15 cellular contexts compared by ENCODE assay signal in genomic region chr7:97844036-97844435, GRCh38. TPM values are rescaled to one million over a fixed set of nuclear protein-coding genes. Genes with fewer than 3 reads are reported as not detected.
A peak's percentile ranks its signal among the peaks of the same experiment; 100 is the strongest.
DNase-seq lines count a peak whose midpoint lies in the region; TF ChIP-seq lines count a peak whose summit lies in the region.
"Had no signal": no experiment of that assay in that cellular context is flagged by ENCODE, and none has a peak within 500 bp of the region (broad histone marks: within the 10 kb centered on the region; RNA-seq: fewer than 3 reads in every experiment).

No MANE protein-coding gene starts in this region.

- DNase-seq in NCI-H524 (lab: John Stamatoyannopoulos, UW) (peak; percentile 28 to 36), NCI-H524 treated with DMSO at 0.1 percent for 48 hours (lab: John Stamatoyannopoulos, UW) (no peak), mesothelial cell of epicardium (ENCODE audit: low spot score in 2 of 2, unreplicated experiment in 2 of 2) (no peak)
- no peak for DNase-seq in T-helper 2 cell treated with Interferon-gamma antibody and Interleukin-4, amounts not matched to agents 5 μg/mL and 100 μg/mL, for 36 hours (ENCODE audit: low spot score)
- no peak for DNase-seq in activated CD4-positive, alpha-beta memory T cell treated with anti-CD3 and anti-CD28 coated beads, Interleukin-2, amount 10 ng/mL, durations not matched to agents 7 days and 5 days
- DNase-seq: activated CD4-positive, alpha-beta T cell treated with anti-CD3 and anti-CD28 coated beads for 36 hours; activated naive CD8-positive, alpha-beta T cell treated with anti-CD3 and anti-CD28 coated beads, Interleukin-2, amount 10 ng/mL, durations not matched to agents 7 days and 5 days; Calu3; ovary; stimulated activated naive CD8-positive, alpha-beta T cell treated with anti-CD3 and anti-CD28 coated beads, Interleukin-15, amount 100 ng/mL, for 72 hours; T-helper 17 cell had no signal

- H3K79me2 ChIP-seq in neural cell (replicated peaks; ENCODE audit: insufficient read depth, low read length), result no peaks in the 10 kb centered on the region

- H4K20me1 ChIP-seq in neural cell (ENCODE audit: insufficient read depth), result no peaks in the 10 kb centered on the region

- no peak for TF ChIP-seq EP300 in neural cell (conservative IDR thresholded peaks at IDR 0.05; ENCODE audit: poor library complexity, severe bottlenecking)

- H3F3A ChIP-seq in neural cell (ENCODE audit: insufficient read depth, low read length, poor library complexity, severe bottlenecking), result no peaks in the 10 kb centered on the region

- no peaks in the 10 kb centered on the region for H3K36me3 Mint-ChIP-seq in T-helper 2 cell treated with Interferon-gamma antibody and Interleukin-4, amounts not matched to agents 5 μg/mL and 100 μg/mL, for 36 hours (ENCODE audit: low read depth)
- H3K36me3 Mint-ChIP-seq in mesothelial cell of epicardium, result no peaks in the 10 kb centered on the region
- H3K36me3 Mint-ChIP-seq in activated CD4-positive, alpha-beta memory T cell treated with anti-CD3 and anti-CD28 coated beads, Interleukin-2, amount 10 ng/mL, durations not matched to agents 7 days and 5 days (ENCODE audit: low read depth), result no peaks in the 10 kb centered on the region
- H3K36me3 Mint-ChIP-seq: activated naive CD8-positive, alpha-beta T cell treated with anti-CD3 and anti-CD28 coated beads, Interleukin-2, amount 10 ng/mL, durations not matched to agents 7 days and 5 days had no signal

- H3K9me3 ChIP-seq in neural cell (ENCODE audit: low read length), result no peaks in the 10 kb centered on the region
- H3K9me3 ChIP-seq: ovary had no signal

- no peaks in the 10 kb centered on the region for H3K9me3 Mint-ChIP-seq in T-helper 2 cell treated with Interferon-gamma antibody and Interleukin-4, amounts not matched to agents 5 μg/mL and 100 μg/mL, for 36 hours
- no peaks in the 10 kb centered on the region for H3K9me3 Mint-ChIP-seq in mesothelial cell of epicardium
- no peaks in the 10 kb centered on the region for H3K9me3 Mint-ChIP-seq in activated CD4-positive, alpha-beta memory T cell treated with anti-CD3 and anti-CD28 coated beads, Interleukin-2, amount 10 ng/mL, durations not matched to agents 7 days and 5 days
- H3K9me3 Mint-ChIP-seq: activated naive CD8-positive, alpha-beta T cell treated with anti-CD3 and anti-CD28 coated beads, Interleukin-2, amount 10 ng/mL, durations not matched to agents 7 days and 5 days; stimulated activated naive CD8-positive, alpha-beta T cell treated with anti-CD3 and anti-CD28 coated beads, Interleukin-15, amount 100 ng/mL, for 72 hours had no signal

- H3K4me1 Mint-ChIP-seq in T-helper 2 cell treated with Interferon-gamma antibody and Interleukin-4, amounts not matched to agents 5 μg/mL and 100 μg/mL, for 36 hours (ENCODE audit: low read depth), result no peaks in the 10 kb centered on the region
- no peaks in the 10 kb centered on the region for H3K4me1 Mint-ChIP-seq in mesothelial cell of epicardium
- no peaks in the 10 kb centered on the region for H3K4me1 Mint-ChIP-seq in activated CD4-positive, alpha-beta memory T cell treated with anti-CD3 and anti-CD28 coated beads, Interleukin-2, amount 10 ng/mL, durations not matched to agents 7 days and 5 days
- H3K4me1 Mint-ChIP-seq: activated CD4-positive, alpha-beta T cell treated with anti-CD3 and anti-CD28 coated beads for 36 hours; activated naive CD8-positive, alpha-beta T cell treated with anti-CD3 and anti-CD28 coated beads, Interleukin-2, amount 10 ng/mL, durations not matched to agents 7 days and 5 days; stimulated activated naive CD8-positive, alpha-beta T cell treated with anti-CD3 and anti-CD28 coated beads, Interleukin-15, amount 100 ng/mL, for 72 hours had no signal

- CTCF ChIA-PET in activated CD4-positive, alpha-beta memory T cell treated with anti-CD3 and anti-CD28 coated beads, Interleukin-2, amount 10 ng/mL, durations not matched to agents 7 days and 5 days (lab: Charles Lee), result interaction anchor here (0.7 to 2.8 kb wide), 2 partner anchors 8 to 324 kb away, joined by 3 to 21 read pairs; no protein-coding TSS in a partner anchor

- no peak overlapping the region for H2AFZ ChIP-seq in neural cell (ENCODE audit: low read depth, low read length)

- peaks cover 10% of the 10 kb centered on the region for H3K27me3 Mint-ChIP-seq in T-helper 2 cell treated with Interferon-gamma antibody and Interleukin-4, amounts not matched to agents 5 μg/mL and 100 μg/mL, for 36 hours (ENCODE audit: low read depth)
- H3K27me3 Mint-ChIP-seq in mesothelial cell of epicardium (ENCODE audit: low read depth), result peaks cover 33% of the 10 kb centered on the region
- H3K27me3 Mint-ChIP-seq in activated CD4-positive, alpha-beta memory T cell treated with anti-CD3 and anti-CD28 coated beads, Interleukin-2, amount 10 ng/mL, durations not matched to agents 7 days and 5 days, result peaks cover 7% of the 10 kb centered on the region

- POLR2A ChIA-PET in activated CD4-positive, alpha-beta memory T cell treated with anti-CD3 and anti-CD28 coated beads, Interleukin-2, amount 10 ng/mL, durations not matched to agents 7 days and 5 days (lab: Charles Lee), result no interaction called here

- H3K27ac Mint-ChIP-seq in T-helper 2 cell treated with Interferon-gamma antibody and Interleukin-4, amounts not matched to agents 5 μg/mL and 100 μg/mL, for 36 hours, result no peak overlapping the region
- no peak overlapping the region for H3K27ac Mint-ChIP-seq in mesothelial cell of epicardium
- H3K27ac Mint-ChIP-seq in activated CD4-positive, alpha-beta memory T cell treated with anti-CD3 and anti-CD28 coated beads, Interleukin-2, amount 10 ng/mL, durations not matched to agents 7 days and 5 days, result no peak overlapping the region
- H3K27ac Mint-ChIP-seq: activated naive CD8-positive, alpha-beta T cell treated with anti-CD3 and anti-CD28 coated beads, Interleukin-2, amount 10 ng/mL, durations not matched to agents 7 days and 5 days; T-helper 17 cell had no signal

- H3K4me2 ChIP-seq in neural cell (ENCODE audit: low read length), result no peak overlapping the region
- H3K4me2 ChIP-seq: smooth muscle cell had no signal

- peak; percentile 39; the same call in 1 of the 2 replicates for TF ChIP-seq CTCF in LNCAP (IDR thresholded peaks at IDR 0.05)
- TF ChIP-seq CTCF in VCaP (conservative IDR thresholded peaks at IDR 0.05), result peak; percentile 74
- TF ChIP-seq CTCF in neural cell (IDR thresholded peaks at IDR 0.05; ENCODE audit: poor library complexity, severe bottlenecking), result peak; percentile 19
- TF ChIP-seq CTCF in mesothelial cell of epicardium (IDR thresholded peaks at IDR 0.05; ENCODE audit: unreplicated experiment), result no peak

- H3K4me3 ChIP-seq in neural cell (ENCODE audit: low read length), result no peak overlapping the region
- H3K4me3 ChIP-seq: ovary, smooth muscle cell had no signal

- no peaks in the 10 kb centered on the region for H3K36me3 ChIP-seq in neural cell (ENCODE audit: insufficient read depth, low read length)
- H3K36me3 ChIP-seq: ovary had no signal

- no peak for TF ChIP-seq RAD21 in neural cell (conservative IDR thresholded peaks at IDR 0.05)

- H3K27ac ChIP-seq in VCaP (no peak overlapping the region), neural cell (ENCODE audit: low read length) (no peak overlapping the region)
- H3K27ac ChIP-seq: ovary had no signal

- H3K27me3 ChIP-seq in neural cell (ENCODE audit: insufficient read depth, low read depth, low read length), result no peaks in the 10 kb centered on the region
- H3K27me3 ChIP-seq: ovary had no signal

- no peak overlapping the region for H3K4me3 Mint-ChIP-seq in T-helper 2 cell treated with Interferon-gamma antibody and Interleukin-4, amounts not matched to agents 5 μg/mL and 100 μg/mL, for 36 hours
- no peak overlapping the region for H3K4me3 Mint-ChIP-seq in mesothelial cell of epicardium
- H3K4me3 Mint-ChIP-seq in activated CD4-positive, alpha-beta memory T cell treated with anti-CD3 and anti-CD28 coated beads, Interleukin-2, amount 10 ng/mL, durations not matched to agents 7 days and 5 days, result no peak overlapping the region
- H3K4me3 Mint-ChIP-seq: activated CD4-positive, alpha-beta T cell treated with anti-CD3 and anti-CD28 coated beads for 36 hours; activated naive CD8-positive, alpha-beta T cell treated with anti-CD3 and anti-CD28 coated beads, Interleukin-2, amount 10 ng/mL, durations not matched to agents 7 days and 5 days; stimulated activated naive CD8-positive, alpha-beta T cell treated with anti-CD3 and anti-CD28 coated beads, Interleukin-15, amount 100 ng/mL, for 72 hours; T-helper 17 cell had no signal

- H3K9ac ChIP-seq in neural cell (ENCODE audit: low read length), result no peak overlapping the region

- no peaks in the 10 kb centered on the region for H3K9me2 ChIP-seq in neural cell (ENCODE audit: insufficient read depth, low read length)

TF ChIP-seq in neural cell, 6 proteins besides CTCF, POLR2A, EP300 and RAD21:
- TF ChIP-seq SMC3 (conservative IDR thresholded peaks at IDR 0.05; ENCODE audit: poor library complexity), result peak; percentile 32
- no peak for TF ChIP-seq EZH2 (IDR thresholded peaks at IDR 0.05; ENCODE audit: borderline replicate concordance, insufficient read depth, low read length, poor library complexity, severe bottlenecking)

RNA-seq across cellular contexts. Expression of gene ASNS, which starts 28.2 kb away (rescaled TPM):
- polyA plus RNA-seq in neural cell, result 176 and 198 TPM in 2 replicates
- 65.0 and 86.5 TPM in 2 replicates for polyA minus RNA-seq in neural cell
- total RNA-seq in mesothelial cell of epicardium, result 26.1 to 27.5 TPM (median 26.8 TPM) in 3 replicates
- 10 to 100 TPM; 86.7 to 95.5 TPM for total RNA-seq in activated CD4-positive, alpha-beta memory T cell treated with anti-CD3 and anti-CD28 coated beads, Interleukin-2, amount 10 ng/mL, durations not matched to agents 7 days and 5 days

Comparison
In these comparisons a context has a peak if more than half of its experiments do, and no peak if none do; other contexts are left out.
1. DNase-seq: peak in NCI-H524 (2 of 2); none in NCI-H524 treated with DMSO at 0.1 percent for 48 hours (single experiment), T-helper 2 cell treated with Interferon-gamma antibody and Interleukin-4, amounts not matched to agents 5 μg/mL and 100 μg/mL, for 36 hours (single experiment), mesothelial cell of epicardium (0 of 2) and activated CD4-positive, alpha-beta memory T cell treated with anti-CD3 and anti-CD28 coated beads, Interleukin-2, amount 10 ng/mL, durations not matched to agents 7 days and 5 days (single experiment).